Comparison of ENCODE assay signal across 17 cellular contexts in the genomic region with DNA sequence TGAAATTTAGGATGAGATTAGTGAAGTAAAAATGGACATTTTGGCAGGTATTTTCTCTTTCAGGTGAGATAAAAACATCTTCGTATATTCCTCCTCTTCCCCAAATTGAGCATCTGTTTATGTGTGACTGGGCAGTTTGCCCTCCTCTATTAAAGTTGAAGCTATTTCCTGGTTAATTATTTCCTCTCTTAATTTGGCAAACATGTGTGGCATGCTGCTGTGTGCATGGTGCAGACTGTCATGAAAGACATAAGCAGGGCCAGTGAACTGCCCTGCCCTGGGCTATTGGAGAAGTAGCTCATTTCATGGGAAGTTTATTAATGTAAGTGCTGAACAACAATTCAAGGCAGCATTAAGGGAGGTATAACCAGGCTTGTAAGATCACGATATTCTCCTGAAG. TPM values are rescaled to one million over a fixed set of nuclear protein-coding genes. Genes with fewer than 3 reads are reported as not detected.
"Had no signal": no experiment of that assay in that cellular context is flagged by ENCODE, and none has a peak within 500 bp of the region (broad histone marks: within the 10 kb centered on the region; RNA-seq: fewer than 3 reads in every experiment).

No MANE protein-coding gene starts in this region.

- DNase-seq: activated B cell treated with CpG ODN at 0.5 μM for 24 hours; activated CD4-positive, alpha-beta T cell treated with anti-CD3 and anti-CD28 coated beads for 48 hours; activated CD8-positive, alpha-beta T cell treated with anti-CD3 and anti-CD28 coated beads for 36 hours; activated effector memory CD4-positive, alpha-beta T cell treated with anti-CD3 and anti-CD28 coated beads, Interleukin-2, amount 50 U/mL, for 16 hours; activated T-cell treated with anti-CD3 and anti-CD28 coated beads, Interleukin-2, amount 50 U/mL, for 48 hours; adrenal gland; erythroblast; heart right ventricle; left cardiac atrium; lower lobe of right lung; retina; thyroid gland had no signal

- H3K9me3 ChIP-seq: adrenal gland, gastroesophageal sphincter, lower lobe of right lung, thyroid gland had no signal

- H3K27ac ChIP-seq: adrenal gland, cardiac muscle cell, gastroesophageal sphincter, heart right ventricle, lower lobe of right lung, parathyroid adenoma, thyroid gland had no signal

- H3K4me3 ChIP-seq: adrenal gland, cardiac muscle cell, gastroesophageal sphincter, heart right ventricle, lower lobe of right lung, thyroid gland had no signal

- H3K36me3 ChIP-seq: adrenal gland, cardiac muscle cell, gastroesophageal sphincter, heart right ventricle, lower lobe of right lung, thyroid gland had no signal

- H3K4me1 ChIP-seq: adrenal gland, gastroesophageal sphincter, heart right ventricle, lower lobe of right lung, parathyroid adenoma, thyroid gland had no signal

- ATAC-seq: activated CD8-positive, alpha-beta T cell treated with anti-CD3 and anti-CD28 coated beads for 36 hours; gastroesophageal sphincter; heart right ventricle; left cardiac atrium; lower lobe of right lung; stimulated activated effector memory CD8-positive, alpha-beta T cell treated with anti-CD3 and anti-CD28 coated beads, Interleukin-12 subunit alpha, Interleukin-12 subunit beta, amount 100 ng/mL, for 72 hours had no signal

RNA-seq across cellular contexts. Expression of a gene that starts 52.6 kb away (rescaled TPM):
- total RNA-seq: activated B cell treated with CpG ODN at 0.5 μM for 24 hours; activated CD8-positive, alpha-beta T cell treated with anti-CD3 and anti-CD28 coated beads for 36 hours; cardiac muscle cell; dermis microvascular lymphatic vessel endothelial cell; gastroesophageal sphincter; heart right ventricle; left cardiac atrium; lower lobe of right lung; thyroid gland had no signal
